Comparison of ENCODE assay signal across 8 cellular contexts in the genomic region with DNA sequence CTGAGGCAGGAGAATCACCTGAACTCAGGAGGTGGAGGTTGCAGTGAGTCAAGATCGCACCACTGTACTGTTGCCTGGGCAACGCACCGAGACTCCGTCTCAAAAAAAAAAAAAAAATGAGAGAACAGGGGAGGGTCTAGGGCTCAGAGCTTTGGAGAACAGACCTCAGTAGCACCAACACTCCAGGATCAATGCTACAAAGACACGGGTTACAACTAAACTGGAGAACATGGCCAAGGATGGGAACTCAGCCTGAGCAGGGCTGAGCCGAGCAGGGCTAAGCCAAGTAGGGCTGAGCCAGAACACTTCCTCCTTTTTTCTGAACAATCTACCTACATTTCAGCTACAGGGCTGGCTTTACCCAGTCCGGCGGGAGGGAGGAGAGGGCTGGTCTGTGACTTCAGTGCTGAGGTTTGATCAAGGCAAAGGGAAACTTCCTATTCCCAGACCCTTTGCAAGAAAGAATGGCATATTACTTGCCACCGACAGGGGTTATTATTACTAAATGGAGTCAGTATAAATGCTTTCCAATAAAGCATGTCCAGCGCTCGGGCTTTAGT. TPM values are rescaled to one million over a fixed set of nuclear protein-coding genes. Genes with fewer than 3 reads are reported as not detected.
DNase-seq lines count a peak whose midpoint lies in the region; ATAC-seq and TF ChIP-seq lines count a peak whose summit lies in the region.

No MANE protein-coding gene starts in this region.

- no peak for TF ChIP-seq CTCF in sigmoid colon (IDR thresholded peaks at IDR 0.05)

- H3K4me3 ChIP-seq in sigmoid colon = peak overlapping the region; percentile 50 to 73 (median 68)

- peak overlapping the region; percentile 83 to 87 (median 85) for H3K27ac ChIP-seq in sigmoid colon

- no peak for TF ChIP-seq POLR2A in sigmoid colon (IDR thresholded peaks at IDR 0.05)

- no peaks in the 10 kb centered on the region for H3K9me3 ChIP-seq in sigmoid colon

- TF ChIP-seq EP300 in sigmoid colon (IDR thresholded peaks at IDR 0.05) = no peak

- 4 to 11% methylated on average over 11 of the region's 11 CpGs for WGBS in sigmoid colon, 2 donors

- H3K36me3 ChIP-seq in sigmoid colon = no peaks in the 10 kb centered on the region

- ATAC-seq in GM18519 (IDR thresholded peaks at IDR 0.05; ENCODE audit: low FRiP score, unreplicated experiment) (peak; percentile 25), HG02798 (IDR thresholded peaks at IDR 0.05; ENCODE audit: poor library complexity, unreplicated experiment) (peak; percentile 59), Right ventricle myocardium superior (ENCODE audit: poor library complexity) (peak; percentile 68)

- peaks cover 0 to 21% (median 11%) of the 10 kb centered on the region in 4 donors for H3K4me1 ChIP-seq in sigmoid colon

- intact Hi-C loops in Right ventricle myocardium superior (cut with DNase I) = loop anchor here (10.0 kb wide), 1 partner anchor 107 kb away; no protein-coding TSS in a partner anchor
- intact Hi-C loops in sigmoid colon (cut with DNase I) = no loop called here

- no peaks in the 10 kb centered on the region for H3K27me3 ChIP-seq in sigmoid colon

- DNase-seq in NCI-H226 (peak; percentile 26), activated T-helper 1 cell treated with Interleukin-2 at 50 U/mL for 16 hours (ENCODE audit: low read depth) (peak; percentile 37), Right ventricle myocardium superior (peak; percentile 56), sigmoid colon (no peak), NCI-H510A (lab: John Stamatoyannopoulos, UW) (no peak), NCI-H510A treated with DMSO at 0.1 percent for 48 hours (lab: John Stamatoyannopoulos, UW) (no peak)

RNA-seq across cellular contexts. Expression of a gene that starts 2.9 kb away (rescaled TPM):
- total RNA-seq in Right ventricle myocardium superior = 2.8 TPM
- 10 to 100 TPM in 1 of 4 donors, 1 to 10 TPM in 3; 4.9 to 13.0 (median 8.4) TPM for total RNA-seq in sigmoid colon
- polyA plus RNA-seq in sigmoid colon = 10 to 100 TPM; 15.6 to 28.7 (median 18.7) TPM

Comparison
In these comparisons a context has a peak if more than half of its experiments do, and no peak if none do; other contexts are left out.
1. DNase-seq: peak in NCI-H226 (single experiment), activated T-helper 1 cell treated with Interleukin-2 at 50 U/mL for 16 hours (single experiment) and Right ventricle myocardium superior (single experiment); none in sigmoid colon (single experiment), NCI-H510A (single experiment) and NCI-H510A treated with DMSO at 0.1 percent for 48 hours (single experiment).
2. Peak in every context shown above with its lines, with median percentiles within 50 percentile points of each other: ATAC-seq.